ENCODE assay signal across 1 cellular context in the genomic region with DNA sequence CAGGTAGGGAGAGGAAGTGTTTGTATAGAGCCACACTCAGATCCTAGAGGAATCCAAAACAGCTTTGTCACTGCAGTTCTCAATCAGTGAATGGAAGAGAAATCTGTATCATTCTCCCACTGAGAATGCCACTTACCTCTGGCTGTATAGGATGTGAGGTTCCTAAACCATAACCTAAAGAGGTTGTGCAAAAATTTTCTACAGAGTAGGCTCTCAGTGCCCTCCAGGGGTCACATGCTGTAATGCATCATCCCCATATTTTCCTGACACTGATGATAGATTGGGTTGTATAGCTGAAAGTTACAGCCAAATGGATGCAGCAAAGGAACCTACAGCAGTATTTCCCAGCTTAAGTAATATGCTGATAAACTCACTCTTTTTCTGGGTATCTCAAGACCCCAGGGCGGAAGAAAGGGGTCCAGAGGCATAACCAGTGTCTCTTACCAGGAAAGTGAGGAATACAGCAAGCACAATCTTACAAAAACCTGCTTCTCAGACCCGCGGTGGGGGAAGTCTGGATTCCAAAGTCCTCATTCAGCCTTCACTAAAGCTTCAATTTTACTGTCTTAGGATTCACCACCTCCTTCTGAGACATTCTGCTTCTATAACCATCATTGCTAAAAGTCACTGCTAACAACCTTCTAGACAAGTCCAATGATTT.
TF ChIP-seq lines count a peak whose summit lies in the region.

No MANE protein-coding gene starts in this region.

TF ChIP-seq in HCT116, 20 proteins besides CTCF, POLR2A, EP300 and RAD21 (continued from another document):
- TF ChIP-seq, protein P1, sequence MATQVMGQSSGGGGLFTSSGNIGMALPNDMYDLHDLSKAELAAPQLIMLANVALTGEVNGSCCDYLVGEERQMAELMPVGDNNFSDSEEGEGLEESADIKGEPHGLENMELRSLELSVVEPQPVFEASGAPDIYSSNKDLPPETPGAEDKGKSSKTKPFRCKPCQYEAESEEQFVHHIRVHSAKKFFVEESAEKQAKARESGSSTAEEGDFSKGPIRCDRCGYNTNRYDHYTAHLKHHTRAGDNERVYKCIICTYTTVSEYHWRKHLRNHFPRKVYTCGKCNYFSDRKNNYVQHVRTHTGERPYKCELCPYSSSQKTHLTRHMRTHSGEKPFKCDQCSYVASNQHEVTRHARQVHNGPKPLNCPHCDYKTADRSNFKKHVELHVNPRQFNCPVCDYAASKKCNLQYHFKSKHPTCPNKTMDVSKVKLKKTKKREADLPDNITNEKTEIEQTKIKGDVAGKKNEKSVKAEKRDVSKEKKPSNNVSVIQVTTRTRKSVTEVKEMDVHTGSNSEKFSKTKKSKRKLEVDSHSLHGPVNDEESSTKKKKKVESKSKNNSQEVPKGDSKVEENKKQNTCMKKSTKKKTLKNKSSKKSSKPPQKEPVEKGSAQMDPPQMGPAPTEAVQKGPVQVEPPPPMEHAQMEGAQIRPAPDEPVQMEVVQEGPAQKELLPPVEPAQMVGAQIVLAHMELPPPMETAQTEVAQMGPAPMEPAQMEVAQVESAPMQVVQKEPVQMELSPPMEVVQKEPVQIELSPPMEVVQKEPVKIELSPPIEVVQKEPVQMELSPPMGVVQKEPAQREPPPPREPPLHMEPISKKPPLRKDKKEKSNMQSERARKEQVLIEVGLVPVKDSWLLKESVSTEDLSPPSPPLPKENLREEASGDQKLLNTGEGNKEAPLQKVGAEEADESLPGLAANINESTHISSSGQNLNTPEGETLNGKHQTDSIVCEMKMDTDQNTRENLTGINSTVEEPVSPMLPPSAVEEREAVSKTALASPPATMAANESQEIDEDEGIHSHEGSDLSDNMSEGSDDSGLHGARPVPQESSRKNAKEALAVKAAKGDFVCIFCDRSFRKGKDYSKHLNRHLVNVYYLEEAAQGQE (IDR thresholded peaks at IDR 0.05; ENCODE audit: low read depth), result no peak
- TF ChIP-seq, protein P2, sequence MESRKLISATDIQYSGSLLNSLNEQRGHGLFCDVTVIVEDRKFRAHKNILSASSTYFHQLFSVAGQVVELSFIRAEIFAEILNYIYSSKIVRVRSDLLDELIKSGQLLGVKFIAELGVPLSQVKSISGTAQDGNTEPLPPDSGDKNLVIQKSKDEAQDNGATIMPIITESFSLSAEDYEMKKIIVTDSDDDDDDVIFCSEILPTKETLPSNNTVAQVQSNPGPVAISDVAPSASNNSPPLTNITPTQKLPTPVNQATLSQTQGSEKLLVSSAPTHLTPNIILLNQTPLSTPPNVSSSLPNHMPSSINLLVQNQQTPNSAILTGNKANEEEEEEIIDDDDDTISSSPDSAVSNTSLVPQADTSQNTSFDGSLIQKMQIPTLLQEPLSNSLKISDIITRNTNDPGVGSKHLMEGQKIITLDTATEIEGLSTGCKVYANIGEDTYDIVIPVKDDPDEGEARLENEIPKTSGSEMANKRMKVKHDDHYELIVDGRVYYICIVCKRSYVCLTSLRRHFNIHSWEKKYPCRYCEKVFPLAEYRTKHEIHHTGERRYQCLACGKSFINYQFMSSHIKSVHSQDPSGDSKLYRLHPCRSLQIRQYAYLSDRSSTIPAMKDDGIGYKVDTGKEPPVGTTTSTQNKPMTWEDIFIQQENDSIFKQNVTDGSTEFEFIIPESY (IDR thresholded peaks at IDR 0.05; ENCODE audit: extremely low read depth, insufficient replicate concordance, low read length), result no peak
- no peak for TF ChIP-seq EZH2phosphoT487 (IDR thresholded peaks at IDR 0.05; ENCODE audit: borderline replicate concordance)
- no peak for TF ChIP-seq EZH2 (IDR thresholded peaks at IDR 0.05)
- TF ChIP-seq EGR1 (IDR thresholded peaks at IDR 0.05; ENCODE audit: low read depth), result no peak
- TF ChIP-seq ZNF274 (IDR thresholded peaks at IDR 0.05; ENCODE audit: low read depth, low read length), result no peak
- TF ChIP-seq SRF (IDR thresholded peaks at IDR 0.05; ENCODE audit: low read depth), result no peak
- TF ChIP-seq ELF1 (IDR thresholded peaks at IDR 0.05; ENCODE audit: borderline replicate concordance, low read depth), result no peak
